Comparison of ENCODE assay signal across 1 cellular context in the genomic region with DNA sequence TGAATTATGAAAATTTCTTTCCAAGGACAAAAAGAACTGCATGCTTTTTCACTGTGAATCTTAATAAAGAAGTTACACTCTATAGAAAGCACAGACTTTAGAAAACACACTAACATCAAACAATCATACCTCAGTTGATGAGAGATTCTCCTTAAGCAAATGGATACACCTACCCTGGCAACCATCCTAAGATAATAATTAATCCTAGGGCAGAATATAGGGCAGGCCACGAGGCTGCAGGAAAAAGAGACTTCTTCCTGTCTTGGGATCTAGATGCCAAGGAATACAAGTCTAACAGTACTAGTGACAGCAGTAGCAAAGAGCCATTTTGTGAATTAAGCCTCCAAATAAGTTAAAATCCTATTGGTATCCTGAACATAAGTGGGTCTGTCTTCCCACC.
TF ChIP-seq lines count a peak whose summit lies in the region.

No MANE protein-coding gene starts in this region.

TF ChIP-seq in A549, 52 proteins besides CTCF, POLR2A, EP300 and RAD21 (continued from another document):
- TF ChIP-seq, protein P1, sequence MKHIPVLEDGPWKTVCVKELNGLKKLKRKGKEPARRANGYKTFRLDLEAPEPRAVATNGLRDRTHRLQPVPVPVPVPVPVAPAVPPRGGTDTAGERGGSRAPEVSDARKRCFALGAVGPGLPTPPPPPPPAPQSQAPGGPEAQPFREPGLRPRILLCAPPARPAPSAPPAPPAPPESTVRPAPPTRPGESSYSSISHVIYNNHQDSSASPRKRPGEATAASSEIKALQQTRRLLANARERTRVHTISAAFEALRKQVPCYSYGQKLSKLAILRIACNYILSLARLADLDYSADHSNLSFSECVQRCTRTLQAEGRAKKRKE (CRISPR knock-in tag; IDR thresholded peaks at IDR 0.05; ENCODE audit: low read depth) = no peak
- no peak for TF ChIP-seq CHD4 (IDR thresholded peaks at IDR 0.05; ENCODE audit: borderline replicate concordance)
- no peak for TF ChIP-seq HDAC2 (IDR thresholded peaks at IDR 0.05)
- TF ChIP-seq RFX5 (IDR thresholded peaks at IDR 0.05) = no peak
- no peak for TF ChIP-seq CBX2 (IDR thresholded peaks at IDR 0.05; ENCODE audit: borderline replicate concordance, low read depth)
- TF ChIP-seq MAFK (IDR thresholded peaks at IDR 0.05; ENCODE audit: partially characterized antibody) = no peak
